8 cellular contexts compared by ENCODE assay signal in the genomic region with DNA sequence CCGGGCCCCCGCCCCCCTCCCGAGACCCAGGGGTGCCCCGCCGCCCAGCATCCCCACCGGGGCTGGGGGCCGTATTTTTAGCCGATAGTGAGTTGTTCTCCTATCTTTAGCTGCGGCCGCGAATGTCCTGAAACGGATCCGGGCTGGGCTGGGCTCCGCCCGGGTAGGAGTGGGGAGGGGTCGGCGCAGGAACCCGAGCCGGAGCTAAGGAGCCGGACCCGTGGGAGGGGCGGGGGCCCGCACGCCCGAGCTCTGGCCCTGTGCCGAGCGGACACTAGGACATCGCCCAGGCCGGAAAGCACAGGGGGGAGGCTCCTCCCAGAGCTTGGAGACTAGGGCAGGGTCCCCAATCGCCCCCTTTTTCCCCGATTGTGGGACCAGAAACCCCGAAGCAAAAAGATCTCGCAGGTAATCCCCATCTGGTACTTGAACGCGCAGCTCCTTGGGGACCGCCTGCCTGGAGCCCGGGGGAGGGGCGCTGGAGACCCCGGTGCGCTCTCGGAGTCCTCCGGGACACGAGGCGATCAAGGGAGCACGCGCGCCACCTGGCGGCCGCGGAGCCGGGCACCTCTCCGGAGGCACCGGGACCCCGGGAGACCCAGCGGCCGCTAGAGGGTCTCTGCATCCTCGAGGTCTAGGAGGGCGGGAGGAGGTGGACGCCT. TPM values are rescaled to one million over a fixed set of nuclear protein-coding genes. Genes with fewer than 3 reads are reported as not detected.
DNase-seq lines count a peak whose midpoint lies in the region; ATAC-seq and TF ChIP-seq lines count a peak whose summit lies in the region.

No MANE protein-coding gene starts in this region.

- H3K36me3 ChIP-seq in kidney epithelial cell (ENCODE audit: control insufficient read depth, insufficient read depth, low read length): no peaks in the 10 kb centered on the region

- H3K4me3 ChIP-seq in HFF-Myc (replicated peaks; ENCODE audit: low read depth, low read length): peak overlapping the region; percentile 92
- H3K4me3 ChIP-seq in kidney epithelial cell (ENCODE audit: low read depth, low read length): peak overlapping the region; percentile 74

- peak; percentile 59 for DNase-seq in COR-L47 (lab: John Stamatoyannopoulos, UW)
- peak; percentile 40 for DNase-seq in HFF-Myc (ENCODE audit: extremely low read depth, low read depth)
- peak; percentile 64 for DNase-seq in NCI-H226
- peak; percentile 76 to 79 for DNase-seq in activated CD4-positive, alpha-beta T cell treated with anti-CD3 and anti-CD28 coated beads for 24 hours (ENCODE audit: low read depth in 2 of 2)
- DNase-seq in cerebellar cortex (ENCODE audit: low spot score): peak; percentile 71
- no peak for DNase-seq in kidney epithelial cell (ENCODE audit: low read depth)
- DNase-seq in stimulated activated CD4-positive, alpha-beta T cell treated with anti-CD3 and anti-CD28 coated beads, Interleukin-1b, Interleukin-23, amount 100 ng/mL, for 1 hour (ENCODE audit: low read depth in 2 of 2): peak; percentile 48 to 82

- no peak for ATAC-seq in GM21717 (IDR thresholded peaks at IDR 0.05; ENCODE audit: unreplicated experiment)

- no peaks in the 10 kb centered on the region for H3K27me3 ChIP-seq in kidney epithelial cell (ENCODE audit: control insufficient read depth, insufficient read depth, low read length)

- TF ChIP-seq CTCF in HFF-Myc (IDR thresholded peaks at IDR 0.05; ENCODE audit: low read depth, low read length, missing control alignments) (peak; percentile 96), kidney epithelial cell (IDR thresholded peaks at IDR 0.05; ENCODE audit: insufficient read depth, low read length, poor library complexity, severe bottlenecking) (peak; percentile 92)

RNA-seq across cellular contexts. Expression of gene CDC42EP2, which starts 0.7 kb away (rescaled TPM):
- 37.4 and 46.4 TPM in 2 replicates for total RNA-seq in kidney epithelial cell

RNA-seq across cellular contexts. Expression of gene DPF2, which starts 18.3 kb away (rescaled TPM):
- 53.9 and 59.4 TPM in 2 replicates for total RNA-seq in kidney epithelial cell

RNA-seq across cellular contexts. Expression of gene TIGD3, which starts 39.2 kb away (rescaled TPM):
- 0.89 and 1.3 TPM in 2 replicates for total RNA-seq in kidney epithelial cell

RNA-seq across cellular contexts. Expression of gene POLA2, which starts 53.6 kb away (rescaled TPM):
- 8.9 and 11.5 TPM in 2 replicates for total RNA-seq in kidney epithelial cell
